Comparison of ENCODE assay signal across 25 cellular contexts in genomic region chr18:48188609-48189008, GRCh38.
"Had no signal": no experiment of that assay in that cellular context is flagged by ENCODE, and none has a peak within 500 bp of the region (broad histone marks: within the 10 kb centered on the region; RNA-seq: fewer than 3 reads in every experiment).

No MANE protein-coding gene starts in this region.

- H3K27me3 ChIP-seq: pancreas, right lobe of liver, sigmoid colon, stomach, thyroid gland, tibial nerve, upper lobe of left lung, vagina had no signal

- H3K36me3 ChIP-seq: neutrophil, pancreas, right lobe of liver, sigmoid colon, stomach, thoracic aorta, thyroid gland, tibial nerve, upper lobe of left lung, vagina had no signal

- H3K27ac Mint-ChIP-seq: natural killer cell; progenitor cell of endocrine pancreas; stimulated activated effector memory CD8-positive, alpha-beta T cell treated with anti-CD3 and anti-CD28 coated beads, Interleukin-12 subunit alpha, Interleukin-12 subunit beta, amount 100 ng/mL, for 72 hours; stimulated activated naive B cell treated with anti-CD40 and anti-IgM and Interleukin-4, amounts not matched to agents 10 μg/mL and 1 μg/mL and 100 μg/mL, for 72 hours; stimulated activated naive CD8-positive, alpha-beta T cell treated with anti-CD3 and anti-CD28 coated beads, Interleukin-15, Interleukin-2, amounts not matched to agents 100 ng/mL and 50 ng/mL, for 24 hours had no signal

- H3K4me1 Mint-ChIP-seq: natural killer cell; stimulated activated effector memory CD8-positive, alpha-beta T cell treated with anti-CD3 and anti-CD28 coated beads, Interleukin-12 subunit alpha, Interleukin-12 subunit beta, amount 100 ng/mL, for 72 hours; stimulated activated naive B cell treated with anti-CD40 and anti-IgM and Interleukin-4, amounts not matched to agents 10 μg/mL and 1 μg/mL and 100 μg/mL, for 72 hours had no signal

- H3K27ac ChIP-seq: neutrophil, pancreas, psoas muscle, right lobe of liver, sigmoid colon, stomach, thoracic aorta, thyroid gland, tibial nerve, upper lobe of left lung, vagina had no signal

- H3K4me1 ChIP-seq: pancreas, vagina had no signal

- DNase-seq: natural killer cell; nucleus accumbens; pancreas; psoas muscle; right cardiac atrium; right lobe of liver; sigmoid colon; small intestine; stimulated activated CD4-positive, alpha-beta T cell treated with anti-CD3 and anti-CD28 coated beads, Interleukin-15, amount 100 ng/mL, for 24 hours; stimulated activated CD4-positive, alpha-beta T cell treated with anti-CD3 and anti-CD28 coated beads, Interleukin-2, amount 100 ng/mL, for 24 hours; stimulated activated CD4-positive, alpha-beta T cell treated with anti-CD3 and anti-CD28 coated beads, Interleukin-2, amount 100 ng/mL, for 48 hours; stimulated activated CD4-positive, alpha-beta T cell treated with anti-CD3 and anti-CD28 coated beads, Interleukin-4, amount 100 ng/mL, for 24 hours; stimulated activated naive B cell treated with anti-CD40 and anti-IgM and Interleukin-4, amounts not matched to agents 10 μg/mL and 1 μg/mL and 100 μg/mL, for 72 hours; stimulated activated naive CD4-positive, alpha-beta T cell treated with Interleukin-2 at 50 U/mL for 16 hours; stomach; thyroid gland; upper lobe of left lung had no signal

- H3K9me3 Mint-ChIP-seq: natural killer cell; nephron; stimulated activated effector memory CD8-positive, alpha-beta T cell treated with anti-CD3 and anti-CD28 coated beads, Interleukin-12 subunit alpha, Interleukin-12 subunit beta, amount 100 ng/mL, for 72 hours; stimulated activated naive B cell treated with anti-CD40 and anti-IgM and Interleukin-4, amounts not matched to agents 10 μg/mL and 1 μg/mL and 100 μg/mL, for 72 hours; stimulated activated naive CD8-positive, alpha-beta T cell treated with anti-CD3 and anti-CD28 coated beads, Interleukin-15, Interleukin-2, amounts not matched to agents 100 ng/mL and 50 ng/mL, for 24 hours had no signal

- H3K4me3 ChIP-seq: pancreas, psoas muscle, right lobe of liver, sigmoid colon, stomach, thoracic aorta, thyroid gland, tibial nerve, upper lobe of left lung, vagina had no signal

- H3K9me3 ChIP-seq: neutrophil, pancreas, psoas muscle, right lobe of liver, sigmoid colon, stomach, thoracic aorta, thyroid gland, tibial nerve, upper lobe of left lung, vagina had no signal

- H3K36me3 Mint-ChIP-seq: natural killer cell; stimulated activated effector memory CD8-positive, alpha-beta T cell treated with anti-CD3 and anti-CD28 coated beads, Interleukin-12 subunit alpha, Interleukin-12 subunit beta, amount 100 ng/mL, for 72 hours; stimulated activated naive B cell treated with anti-CD40 and anti-IgM and Interleukin-4, amounts not matched to agents 10 μg/mL and 1 μg/mL and 100 μg/mL, for 72 hours had no signal

- ATAC-seq: natural killer cell; pancreas; psoas muscle; right cardiac atrium; right lobe of liver; stimulated activated effector memory CD8-positive, alpha-beta T cell treated with anti-CD3 and anti-CD28 coated beads, Interleukin-12 subunit alpha, Interleukin-12 subunit beta, amount 100 ng/mL, for 72 hours; stimulated activated naive B cell treated with anti-CD40 and anti-IgM and Interleukin-4, amounts not matched to agents 10 μg/mL and 1 μg/mL and 100 μg/mL, for 72 hours had no signal

- H3K4me3 Mint-ChIP-seq: natural killer cell; nephron; stimulated activated effector memory CD8-positive, alpha-beta T cell treated with anti-CD3 and anti-CD28 coated beads, Interleukin-12 subunit alpha, Interleukin-12 subunit beta, amount 100 ng/mL, for 72 hours; stimulated activated naive B cell treated with anti-CD40 and anti-IgM and Interleukin-4, amounts not matched to agents 10 μg/mL and 1 μg/mL and 100 μg/mL, for 72 hours; stimulated activated naive CD8-positive, alpha-beta T cell treated with anti-CD3 and anti-CD28 coated beads, Interleukin-15, Interleukin-2, amounts not matched to agents 100 ng/mL and 50 ng/mL, for 24 hours had no signal
